ENCODE assay signal across 20 cellular contexts in genomic region chr5:168176251-168176650, GRCh38.
"Had no signal": no experiment of that assay in that cellular context is flagged by ENCODE, and none has a peak within 500 bp of the region (broad histone marks: within the 10 kb centered on the region; RNA-seq: fewer than 3 reads in every experiment).

No MANE protein-coding gene starts in this region.

- H3K4me1 ChIP-seq: suprapubic skin had no signal

- H3K9me3 Mint-ChIP-seq: activated B cell treated with CpG ODN at 0.5 μM for 24 hours; activated CD8-positive, alpha-beta T cell treated with anti-CD3 and anti-CD28 coated beads for 36 hours; activated naive CD4-positive, alpha-beta T cell treated with anti-CD3 and anti-CD28 coated beads, Interleukin-2, amount 50 U/mL, for 24 hours; activated T-cell treated with anti-CD3 and anti-CD28 coated beads, Interleukin-2, amount 50 U/mL, for 4 hours; nephron; T-helper 2 cell treated with Interferon-gamma antibody and Interleukin-4, amounts not matched to agents 5 μg/mL and 100 μg/mL, for 36 hours had no signal

- H3K27me3 Mint-ChIP-seq: activated B cell treated with CpG ODN at 0.5 μM for 24 hours; activated CD8-positive, alpha-beta T cell treated with anti-CD3 and anti-CD28 coated beads for 36 hours; activated naive CD4-positive, alpha-beta T cell treated with anti-CD3 and anti-CD28 coated beads, Interleukin-2, amount 50 U/mL, for 24 hours had no signal

- H3K27me3 ChIP-seq: cardiac muscle cell, right atrium auricular region, suprapubic skin had no signal

- H3K4me1 Mint-ChIP-seq: activated B cell treated with CpG ODN at 0.5 μM for 24 hours; activated naive CD4-positive, alpha-beta T cell treated with anti-CD3 and anti-CD28 coated beads, Interleukin-2, amount 50 U/mL, for 24 hours had no signal

- H3K36me3 Mint-ChIP-seq: activated naive CD4-positive, alpha-beta T cell treated with anti-CD3 and anti-CD28 coated beads, Interleukin-2, amount 50 U/mL, for 24 hours had no signal

- H3K27ac Mint-ChIP-seq: activated B cell treated with CpG ODN at 0.5 μM for 24 hours; activated CD8-positive, alpha-beta T cell treated with anti-CD3 and anti-CD28 coated beads for 36 hours; activated naive CD4-positive, alpha-beta T cell treated with anti-CD3 and anti-CD28 coated beads, Interleukin-2, amount 50 U/mL, for 24 hours; nephron; progenitor cell of endocrine pancreas; T-helper 2 cell treated with Interferon-gamma antibody and Interleukin-4, amounts not matched to agents 5 μg/mL and 100 μg/mL, for 36 hours had no signal

- H3K4me3 Mint-ChIP-seq: activated B cell treated with CpG ODN at 0.5 μM for 24 hours; activated CD8-positive, alpha-beta T cell treated with anti-CD3 and anti-CD28 coated beads for 36 hours; activated naive CD4-positive, alpha-beta T cell treated with anti-CD3 and anti-CD28 coated beads, Interleukin-2, amount 50 U/mL, for 24 hours; activated T-cell treated with anti-CD3 and anti-CD28 coated beads, Interleukin-2, amount 50 U/mL, for 4 hours; nephron; T-helper 2 cell treated with Interferon-gamma antibody and Interleukin-4, amounts not matched to agents 5 μg/mL and 100 μg/mL, for 36 hours had no signal

- H3K9me3 ChIP-seq: right atrium auricular region, suprapubic skin had no signal

- H3K36me3 ChIP-seq: cardiac muscle cell, right atrium auricular region, suprapubic skin had no signal

- H3K27ac ChIP-seq: cardiac muscle cell, right atrium auricular region, skin epidermis, suprapubic skin had no signal

- H3K4me3 ChIP-seq: cardiac muscle cell, right atrium auricular region, skin epidermis, suprapubic skin had no signal

- DNase-seq: activated B cell treated with CpG ODN at 0.5 μM for 24 hours; activated CD4-positive, alpha-beta T cell treated with anti-CD3 and anti-CD28 coated beads for 48 hours; activated CD8-positive, alpha-beta T cell treated with anti-CD3 and anti-CD28 coated beads for 36 hours; activated effector memory CD4-positive, alpha-beta T cell treated with anti-CD3 and anti-CD28 coated beads, Interleukin-2, amount 50 U/mL, for 16 hours; activated T-cell treated with anti-CD3 and anti-CD28 coated beads, Interleukin-2, amount 50 U/mL, for 4 hours; hypothalamus; left ventricle myocardium superior; mesenchymal stem cell; occipital lobe; stimulated activated CD4-positive, alpha-beta T cell treated with anti-CD3 and anti-CD28 coated beads, Interleukin-4, amount 100 ng/mL, for 24 hours; stimulated activated naive CD8-positive, alpha-beta T cell treated with anti-CD3 and anti-CD28 coated beads, Interleukin-15, Interleukin-2, amounts not matched to agents 100 U/mL and 50 U/mL, for 24 hours; trophoblast cell had no signal
